In the genomic region with DNA sequence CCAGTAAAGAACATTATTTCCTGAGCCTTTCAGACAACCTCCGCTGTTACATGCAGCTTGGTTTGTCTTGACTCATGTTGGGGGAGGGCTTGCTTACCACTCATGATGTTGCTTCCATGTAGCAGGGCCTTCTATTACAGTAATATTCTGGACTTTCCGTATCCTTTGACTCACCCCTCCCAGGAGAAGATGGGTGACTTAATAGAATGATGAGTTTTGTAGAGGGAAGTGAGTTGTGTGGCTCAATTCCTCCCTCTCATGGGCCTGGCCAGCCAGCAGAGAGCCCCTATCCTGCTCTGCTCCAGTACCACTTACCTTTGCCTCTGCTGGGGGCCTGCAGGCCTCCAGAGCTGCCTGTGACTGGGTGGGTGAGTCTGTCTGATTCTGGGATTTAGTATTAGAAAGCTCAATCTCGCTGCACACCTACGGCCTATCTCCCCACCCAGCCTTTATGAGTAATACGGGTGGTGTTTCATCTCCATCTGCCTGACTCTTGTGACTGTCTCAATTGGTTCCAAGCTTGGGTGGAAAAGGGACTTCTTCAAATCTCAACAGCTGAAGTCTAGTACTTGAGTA, we compare ENCODE assay signal across 11 cellular contexts. TPM values are rescaled to one million over a fixed set of nuclear protein-coding genes. Genes with fewer than 3 reads are reported as not detected.
DNase-seq lines count a peak whose midpoint lies in the region; ATAC-seq and TF ChIP-seq lines count a peak whose summit lies in the region.
"Had no signal": no experiment of that assay in that cellular context is flagged by ENCODE, and none has a peak within 500 bp of the region (broad histone marks: within the 10 kb centered on the region; RNA-seq: fewer than 3 reads in every experiment).

No MANE protein-coding gene starts in this region.

- H3K4me1 ChIP-seq in adipocyte (ENCODE audit: control insufficient read depth, insufficient read depth, low read length), result peaks cover 60% of the 10 kb centered on the region
- peaks cover 0 to 15% of the 10 kb centered on the region in 2 donors for H3K4me1 ChIP-seq in naive thymus-derived CD4-positive, alpha-beta T cell (ENCODE audit: control insufficient read depth in 2 of 2, insufficient read depth in 2 of 2, low read length in 2 of 2)
- H3K4me1 ChIP-seq in tibial nerve, result peaks cover 0 to 46% (median 22%) of the 10 kb centered on the region in 4 donors
- H3K4me1 ChIP-seq: BLaER1 had no signal

- H3K9ac ChIP-seq in adipocyte (ENCODE audit: low read length), result peak overlapping the region; percentile 65
- H3K9ac ChIP-seq: BLaER1 had no signal

- H3K4me3 ChIP-seq in adipocyte (ENCODE audit: low read length), result no peak overlapping the region
- no peak overlapping the region for H3K4me3 ChIP-seq in naive thymus-derived CD4-positive, alpha-beta T cell (ENCODE audit: low read length)
- H3K4me3 ChIP-seq in tibial nerve, result no peak overlapping the region
- H3K4me3 ChIP-seq: BLaER1 had no signal

- peaks cover 0 to 2% (median 0%) of the 10 kb centered on the region in 11 donors for H3K9me3 Mint-ChIP-seq in naive thymus-derived CD4-positive, alpha-beta T cell
- no peaks in the 10 kb centered on the region for H3K9me3 Mint-ChIP-seq in WTC11
- H3K9me3 Mint-ChIP-seq: T-helper 1 cell treated with Interleukin-12 subunit alpha and Interleukin-12 subunit beta and Interleukin-4 antibody, amounts not matched to agents 30 μg/mL and 1 μg/mL, for 36 hours had no signal

- TF ChIP-seq POLR2A in tibial nerve (IDR thresholded peaks at IDR 0.05), result no peak

- H3K27ac ChIP-seq in naive thymus-derived CD4-positive, alpha-beta T cell (ENCODE audit: low read depth, low read length), result no peak overlapping the region
- H3K27ac ChIP-seq in tibial nerve, result peak overlapping the region in 3 of 4 donors; percentile 20 to 31 (median 27)
- H3K27ac ChIP-seq: BLaER1 had no signal

- intact Hi-C loops in naive thymus-derived CD4-positive, alpha-beta T cell (cut with micrococcal nuclease), result no loop called here

- CTCF ChIA-PET in naive thymus-derived CD4-positive, alpha-beta T cell (lab: Charles Lee), result no interaction called here
- CTCF ChIA-PET in WTC11 (lab: Charles Lee), result no interaction called here

- TF ChIP-seq CTCF in tibial nerve (IDR thresholded peaks at IDR 0.05), result no peak
- TF ChIP-seq CTCF in WTC11 (IDR thresholded peaks at IDR 0.05), result no peak

- TF ChIP-seq EP300 in tibial nerve (IDR thresholded peaks at IDR 0.05), result no peak

- H3K9me3 ChIP-seq in adipocyte (ENCODE audit: control insufficient read depth, low read length) (no peaks in the 10 kb centered on the region), tibial nerve (no peaks in the 10 kb centered on the region)
- H3K9me3 ChIP-seq in naive thymus-derived CD4-positive, alpha-beta T cell (ENCODE audit: control insufficient read depth in 2 of 3, low read length in 3 of 3), result no peaks in the 10 kb centered on the region
- H3K9me3 ChIP-seq: BLaER1 had no signal

- ATAC-seq in naive thymus-derived CD4-positive, alpha-beta T cell, result peak; percentile 63
- ATAC-seq in WTC11, result no peak
- ATAC-seq in GM18868 (IDR thresholded peaks at IDR 0.05; ENCODE audit: unreplicated experiment), result no peak

- WGBS in tibial nerve, 2 donors, result 85 to 89% methylated on average over 5 of the region's 5 CpGs

- H3K36me3 Mint-ChIP-seq in naive thymus-derived CD4-positive, alpha-beta T cell, result peaks cover 0 to 2% (median 0%) of the 10 kb centered on the region in 5 donors
- H3K36me3 Mint-ChIP-seq in WTC11, result no peaks in the 10 kb centered on the region

- POLR2A ChIA-PET in naive thymus-derived CD4-positive, alpha-beta T cell (lab: Charles Lee), result interaction anchor here (1.0 to 1.1 kb wide), 3 partner anchors 46 to 49 kb away, joined by 3 read pairs; no protein-coding TSS in a partner anchor
- POLR2A ChIA-PET in WTC11 (lab: Charles Lee), result no interaction called here

- no peak overlapping the region for H3K4me3 Mint-ChIP-seq in naive thymus-derived CD4-positive, alpha-beta T cell
- H3K4me3 Mint-ChIP-seq in WTC11, result no peak overlapping the region
- H3K4me3 Mint-ChIP-seq: T-helper 1 cell treated with Interleukin-12 subunit alpha and Interleukin-12 subunit beta and Interleukin-4 antibody, amounts not matched to agents 30 μg/mL and 1 μg/mL, for 36 hours had no signal

- peak overlapping the region in 4 of 9 donors; percentile 19 to 67 (median 36) for H3K27ac Mint-ChIP-seq in naive thymus-derived CD4-positive, alpha-beta T cell
- no peak overlapping the region for H3K27ac Mint-ChIP-seq in WTC11
- H3K27ac Mint-ChIP-seq: T-helper 1 cell treated with Interleukin-12 subunit alpha and Interleukin-12 subunit beta and Interleukin-4 antibody, amounts not matched to agents 30 μg/mL and 1 μg/mL, for 36 hours had no signal

- H3K27me3 ChIP-seq in adipocyte (replicated peaks; ENCODE audit: control insufficient read depth, insufficient read depth, low read length), result no peaks in the 10 kb centered on the region
- no peaks in the 10 kb centered on the region for H3K27me3 ChIP-seq in naive thymus-derived CD4-positive, alpha-beta T cell (ENCODE audit: control insufficient read depth in 2 of 2, insufficient read depth in 2 of 2, low read length in 2 of 2)
- no peaks in the 10 kb centered on the region for H3K27me3 ChIP-seq in tibial nerve
- H3K27me3 ChIP-seq: BLaER1 had no signal

- peaks cover 9 to 51% (median 47%) of the 10 kb centered on the region in 7 donors for H3K4me1 Mint-ChIP-seq in naive thymus-derived CD4-positive, alpha-beta T cell
- peaks cover 17% of the 10 kb centered on the region for H3K4me1 Mint-ChIP-seq in WTC11

- DNase-seq in activated naive CD4-positive, alpha-beta T cell treated with Interleukin-2 at 50 U/mL for 16 hours, result peak; percentile 32
- no peak for DNase-seq in activated naive CD4-positive, alpha-beta T cell (lab: John Stamatoyannopoulos, UW)
- DNase-seq in adipocyte (ENCODE audit: low read depth) (no peak), tibial nerve (ENCODE audit: low spot score in 2 of 2) (no peak), NOMO-1 (lab: John Stamatoyannopoulos, UW; ENCODE audit: unreplicated experiment in 2 of 2) (no peak), WTC11 (ENCODE audit: low spot score) (no peak)
- peak in 1 of 9 donors; percentile 40 for DNase-seq in naive thymus-derived CD4-positive, alpha-beta T cell
- DNase-seq: NCI-H1436 treated with DMSO at 0.1 percent for 48 hours had no signal

- H3K36me3 ChIP-seq in adipocyte (ENCODE audit: control insufficient read depth, insufficient read depth, low read length, severe bottlenecking), result no peaks in the 10 kb centered on the region
- H3K36me3 ChIP-seq in naive thymus-derived CD4-positive, alpha-beta T cell (ENCODE audit: control insufficient read depth in 2 of 3, insufficient read depth in 3 of 3, low read length in 3 of 3), result no peaks in the 10 kb centered on the region
- H3K36me3 ChIP-seq in tibial nerve, result no peaks in the 10 kb centered on the region
- H3K36me3 ChIP-seq: BLaER1 had no signal

- no peaks in the 10 kb centered on the region for H3K27me3 Mint-ChIP-seq in naive thymus-derived CD4-positive, alpha-beta T cell
- no peaks in the 10 kb centered on the region for H3K27me3 Mint-ChIP-seq in WTC11 (ENCODE audit: low read depth)

TF ChIP-seq in WTC11, 78 proteins besides CTCF, POLR2A, EP300 and RAD21:
- TF ChIP-seq, protein P1, sequence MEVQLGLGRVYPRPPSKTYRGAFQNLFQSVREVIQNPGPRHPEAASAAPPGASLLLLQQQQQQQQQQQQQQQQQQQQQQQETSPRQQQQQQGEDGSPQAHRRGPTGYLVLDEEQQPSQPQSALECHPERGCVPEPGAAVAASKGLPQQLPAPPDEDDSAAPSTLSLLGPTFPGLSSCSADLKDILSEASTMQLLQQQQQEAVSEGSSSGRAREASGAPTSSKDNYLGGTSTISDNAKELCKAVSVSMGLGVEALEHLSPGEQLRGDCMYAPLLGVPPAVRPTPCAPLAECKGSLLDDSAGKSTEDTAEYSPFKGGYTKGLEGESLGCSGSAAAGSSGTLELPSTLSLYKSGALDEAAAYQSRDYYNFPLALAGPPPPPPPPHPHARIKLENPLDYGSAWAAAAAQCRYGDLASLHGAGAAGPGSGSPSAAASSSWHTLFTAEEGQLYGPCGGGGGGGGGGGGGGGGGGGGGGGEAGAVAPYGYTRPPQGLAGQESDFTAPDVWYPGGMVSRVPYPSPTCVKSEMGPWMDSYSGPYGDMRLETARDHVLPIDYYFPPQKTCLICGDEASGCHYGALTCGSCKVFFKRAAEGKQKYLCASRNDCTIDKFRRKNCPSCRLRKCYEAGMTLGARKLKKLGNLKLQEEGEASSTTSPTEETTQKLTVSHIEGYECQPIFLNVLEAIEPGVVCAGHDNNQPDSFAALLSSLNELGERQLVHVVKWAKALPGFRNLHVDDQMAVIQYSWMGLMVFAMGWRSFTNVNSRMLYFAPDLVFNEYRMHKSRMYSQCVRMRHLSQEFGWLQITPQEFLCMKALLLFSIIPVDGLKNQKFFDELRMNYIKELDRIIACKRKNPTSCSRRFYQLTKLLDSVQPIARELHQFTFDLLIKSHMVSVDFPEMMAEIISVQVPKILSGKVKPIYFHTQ (CRISPR knock-in tag; IDR thresholded peaks at IDR 0.05), result no peak
- TF ChIP-seq ETV6 (CRISPR knock-in tag; IDR thresholded peaks at IDR 0.05) (no peak), SMAD4 (CRISPR knock-in tag; IDR thresholded peaks at IDR 0.05) (no peak), ZNF219 (CRISPR knock-in tag; IDR thresholded peaks at IDR 0.05; ENCODE audit: borderline replicate concordance) (no peak), ELF4 (CRISPR knock-in tag; IDR thresholded peaks at IDR 0.05; ENCODE audit: low read depth) (no peak)
- TF ChIP-seq, protein P2, sequence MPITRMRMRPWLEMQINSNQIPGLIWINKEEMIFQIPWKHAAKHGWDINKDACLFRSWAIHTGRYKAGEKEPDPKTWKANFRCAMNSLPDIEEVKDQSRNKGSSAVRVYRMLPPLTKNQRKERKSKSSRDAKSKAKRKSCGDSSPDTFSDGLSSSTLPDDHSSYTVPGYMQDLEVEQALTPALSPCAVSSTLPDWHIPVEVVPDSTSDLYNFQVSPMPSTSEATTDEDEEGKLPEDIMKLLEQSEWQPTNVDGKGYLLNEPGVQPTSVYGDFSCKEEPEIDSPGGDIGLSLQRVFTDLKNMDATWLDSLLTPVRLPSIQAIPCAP (CRISPR knock-in tag; IDR thresholded peaks at IDR 0.05), result no peak
- TF ChIP-seq, protein P3, sequence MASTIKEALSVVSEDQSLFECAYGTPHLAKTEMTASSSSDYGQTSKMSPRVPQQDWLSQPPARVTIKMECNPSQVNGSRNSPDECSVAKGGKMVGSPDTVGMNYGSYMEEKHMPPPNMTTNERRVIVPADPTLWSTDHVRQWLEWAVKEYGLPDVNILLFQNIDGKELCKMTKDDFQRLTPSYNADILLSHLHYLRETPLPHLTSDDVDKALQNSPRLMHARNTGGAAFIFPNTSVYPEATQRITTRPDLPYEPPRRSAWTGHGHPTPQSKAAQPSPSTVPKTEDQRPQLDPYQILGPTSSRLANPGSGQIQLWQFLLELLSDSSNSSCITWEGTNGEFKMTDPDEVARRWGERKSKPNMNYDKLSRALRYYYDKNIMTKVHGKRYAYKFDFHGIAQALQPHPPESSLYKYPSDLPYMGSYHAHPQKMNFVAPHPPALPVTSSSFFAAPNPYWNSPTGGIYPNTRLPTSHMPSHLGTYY (CRISPR knock-in tag; IDR thresholded peaks at IDR 0.05), result no peak

RNA-seq across cellular contexts. Expression of a gene that starts 52.6 kb away (rescaled TPM):
- 10 to 100 TPM; 12.6 to 96.7 (median 23.3) TPM for total RNA-seq in naive thymus-derived CD4-positive, alpha-beta T cell
- polyA plus RNA-seq in naive thymus-derived CD4-positive, alpha-beta T cell, result 1 to 10 TPM; 2.3 to 3.5 TPM
- total RNA-seq in tibial nerve (100 to 1,000 TPM; 286 to 387 (median 351) TPM), WTC11 (2021) (0.78 to 1.0 TPM (median 0.82 TPM) in 3 replicates)
